In the genomic region with DNA sequence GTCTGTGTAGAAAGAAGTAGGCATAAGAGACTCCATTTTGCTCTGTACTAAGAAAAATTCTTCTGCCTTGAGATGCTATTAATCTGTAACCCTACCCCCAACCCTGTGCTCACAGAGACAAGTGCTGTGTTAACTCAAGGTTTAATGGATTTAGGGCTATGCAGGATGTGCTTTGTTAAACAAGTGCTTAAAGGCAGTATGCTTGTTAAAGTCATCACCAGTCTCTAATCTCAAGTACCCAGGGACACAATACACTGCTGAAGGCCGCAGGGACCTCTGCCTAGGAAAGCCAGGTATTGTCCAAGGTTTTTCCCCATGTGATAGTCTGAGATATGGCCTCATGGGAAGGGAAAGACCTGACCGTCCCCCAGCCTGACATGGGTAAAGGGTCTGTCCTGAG, we compare ENCODE assay signal across 10 cellular contexts. TPM values are rescaled to one million over a fixed set of nuclear protein-coding genes. Genes with fewer than 3 reads are reported as not detected.
DNase-seq lines count a peak whose midpoint lies in the region; FAIRE-seq and TF ChIP-seq lines count a peak whose summit lies in the region.
"Not testable (repeated sequence)": the region's sequence is repeated elsewhere in the genome, so short reads cannot be mapped to it uniquely, and the experiment has no call there.
"Had no signal": no experiment of that assay in that cellular context is flagged by ENCODE, and none has a peak within 500 bp of the region (broad histone marks: within the 10 kb centered on the region; RNA-seq: fewer than 3 reads in every experiment).

No MANE protein-coding gene starts in this region.

- H3K56ac ChIP-seq in H9 (ENCODE audit: insufficient read length, low read depth, low read length); H1 (replicated peaks; ENCODE audit: insufficient read length, low read depth, low read length): not testable (repeated sequence)

- not testable (repeated sequence) for FAIRE-seq in H1 (lab: Jason Lieb, UNC)

- not testable (repeated sequence) for H3K27me3 ChIP-seq in H9 (ENCODE audit: insufficient read depth, low read length); NT2/D1 (ENCODE audit: insufficient read depth, insufficient read length); H1 (replicated peaks in 1 of 4; ENCODE audit: control insufficient read depth in 3 of 4, extremely low read depth in 1 of 4, insufficient read depth in 3 of 4, low read length in 3 of 4)

- H2BK20ac ChIP-seq in H9 (ENCODE audit: low read depth, low read length, poor library complexity, severe bottlenecking); H1 (ENCODE audit: low read length): not testable (repeated sequence)

- not testable (repeated sequence) for H4K5ac ChIP-seq in H9 (ENCODE audit: insufficient read length, low read depth, low read length); H1 (ENCODE audit: insufficient read length, low read depth, low read length)

- H4K20me1 ChIP-seq in H9 (ENCODE audit: control insufficient read depth, insufficient read depth, insufficient read length); H1 (replicated peaks in 1 of 2; ENCODE audit: control insufficient read depth in 1 of 2, insufficient read depth in 2 of 2, low read length in 2 of 2): not testable (repeated sequence)

- H4K8ac ChIP-seq in H9 (replicated peaks; ENCODE audit: insufficient read length, low read depth, low read length); H1 (ENCODE audit: extremely low read depth, insufficient read depth, low read length): not testable (repeated sequence)

- not testable (repeated sequence) for H3K4me1 ChIP-seq in H9 (ENCODE audit: insufficient read depth, low read length); NT2/D1 (ENCODE audit: insufficient read depth, insufficient read length); H1 (replicated peaks in 1 of 4; ENCODE audit: control insufficient read depth in 3 of 4, insufficient read depth in 4 of 4, low read length in 3 of 4)

- H3K36me3 Mint-ChIP-seq in H9 (ENCODE audit: insufficient read depth in 1 of 3, low read depth in 3 of 3) = peaks cover 41 to 58% (median 55%) of the 10 kb centered on the region in 3 experiments
- peaks cover 24% of the 10 kb centered on the region for H3K36me3 Mint-ChIP-seq in mesothelial cell of epicardium
- peaks cover 73% of the 10 kb centered on the region for H3K36me3 Mint-ChIP-seq in neural crest cell (ENCODE audit: low read depth)
- peaks cover 29% of the 10 kb centered on the region for H3K36me3 Mint-ChIP-seq in type B pancreatic cell

- 0 out of 3 replicates have a peak, but pooled peaks of 1 of the 2 experiments have one; percentile 24 for TF ChIP-seq POLR2A in H1 (IDR thresholded peaks at IDR 0.05; ENCODE audit: control extremely low read depth in 1 of 2, low read depth in 2 of 2, low read length in 2 of 2)

- not testable (repeated sequence) for H3K27ac ChIP-seq in H9 (ENCODE audit: insufficient read length, low read depth, low read length); H1 (ENCODE audit: low read depth, low read length)

- H2BK15ac ChIP-seq in H9 (ENCODE audit: low read depth, low read length); H1 (ENCODE audit: low read length): not testable (repeated sequence)

- H3K9me3 Mint-ChIP-seq in H9 (peaks cover 2 to 39% of the 10 kb centered on the region in 2 experiments; a peak in 4 of 5 replicates), neural crest cell (peaks cover 17% of the 10 kb centered on the region)
- H3K9me3 Mint-ChIP-seq in mesothelial cell of epicardium, type B pancreatic cell: not testable (repeated sequence)

- H3K4me2 ChIP-seq in H9 (ENCODE audit: insufficient read depth, insufficient read length, low read length) = peak overlapping the region; percentile 37
- H3K4me2 ChIP-seq in H1 (ENCODE audit: insufficient read depth in 1 of 2, low read depth in 2 of 2, low read length in 2 of 2) = peak overlapping the region; percentile 33 to 63

- DNase-seq in H9 (peak; percentile 27), NCI-H2029 (lab: John Stamatoyannopoulos, UW) (peak; percentile 45), NT2/D1 (ENCODE audit: low read depth, low spot score) (peak; percentile 8), iPS DF 19.7 (ENCODE audit: low read depth, low spot score) (peak; percentile 7)
- DNase-seq in H1 (ENCODE audit: low read depth in 1 of 2, low spot score in 2 of 2); mesothelial cell of epicardium (ENCODE audit: low spot score in 2 of 2, unreplicated experiment in 2 of 2); neural crest cell (ENCODE audit: low read depth, low spot score); type B pancreatic cell (ENCODE audit: extremely low spot score, unreplicated experiment): not testable (repeated sequence)

- H3K23ac ChIP-seq in H9 (ENCODE audit: insufficient read length, low read depth, low read length); H1 (ENCODE audit: insufficient read length): not testable (repeated sequence)

- not testable (repeated sequence) for H3K9me3 ChIP-seq in H9 (ENCODE audit: control insufficient read depth, low read depth, low read length); NT2/D1 (ENCODE audit: insufficient read depth, low read length); H1 (ENCODE audit: insufficient read depth in 2 of 2, low read depth in 1 of 2, low read length in 1 of 2)

- H3K14ac ChIP-seq in H9 (ENCODE audit: insufficient read depth, low read length); H1 (ENCODE audit: insufficient read length): not testable (repeated sequence)

- H3K27me3 Mint-ChIP-seq in H9 (ENCODE audit: low read depth); mesothelial cell of epicardium (ENCODE audit: low read depth); neural crest cell (ENCODE audit: low read depth); type B pancreatic cell: not testable (repeated sequence)

- not testable (repeated sequence) for H4K91ac ChIP-seq in H9 (ENCODE audit: insufficient read length, low read depth, low read length); H1 (replicated peaks; ENCODE audit: insufficient read length, low read length)

- peaks cover 50% of the 10 kb centered on the region for H3K36me3 ChIP-seq in NT2/D1 (ENCODE audit: insufficient read depth, insufficient read length, low read length)
- peaks cover 2 to 30% (median 16%) of the 10 kb centered on the region in 4 experiments; a peak in 5 of 8 replicates for H3K36me3 ChIP-seq in H1 (ENCODE audit: control insufficient read depth in 2 of 4, insufficient read depth in 4 of 4, low read length in 3 of 4)

- not testable (repeated sequence) for H3T11ph ChIP-seq in H9 (ENCODE audit: low read length)

- not testable (repeated sequence) for H2AK5ac ChIP-seq in H9 (ENCODE audit: insufficient read length, low read length); H1 (ENCODE audit: low read depth, low read length)

- not testable (repeated sequence) for H2AFZ ChIP-seq in H9 (ENCODE audit: low read length); H1 (ENCODE audit: low read length)

- CTCF ChIA-PET in H1 (lab: Charles Lee; ENCODE audit: partially characterized antibody) = interaction anchor here (1.4 kb wide), 1 partner anchor 206 kb away, joined by 3 read pairs; no protein-coding TSS in a partner anchor

- H3K79me2 ChIP-seq in H9 (ENCODE audit: insufficient read depth, low read length) (peaks cover 31% of the 10 kb centered on the region; the same call in 1 of the 2 replicates), H1 (ENCODE audit: control insufficient read depth in 1 of 2, insufficient read depth in 2 of 2, low read length in 2 of 2) (peaks cover 20 to 73% of the 10 kb centered on the region in 2 experiments)

- not testable (repeated sequence) for H2BK5ac ChIP-seq in H9 (ENCODE audit: insufficient read length, low read length); H1 (ENCODE audit: low read depth, low read length)

- not testable (repeated sequence) for TF ChIP-seq RAD21 in H1 (IDR thresholded peaks at IDR 0.05 in 1 of 2, conservative IDR thresholded peaks at IDR 0.05 in 1 of 2; ENCODE audit: low read depth in 2 of 2, low read length in 2 of 2)

- H3K4me3 ChIP-seq in NT2/D1 (ENCODE audit: insufficient read length, low read depth) = not testable (repeated sequence)
- H3K4me3 ChIP-seq in H1 (ENCODE audit: extremely low read depth in 1 of 4, insufficient read depth in 2 of 4, low read depth in 3 of 4, low read length in 4 of 4) = 0 out of 8 replicates have a peak overlapping the region, but pooled peaks of 1 of the 4 experiments have one; percentile 15

- H3K4ac ChIP-seq in H9 (ENCODE audit: low read depth, low read length); H1 (replicated peaks; ENCODE audit: insufficient read length, low read depth, low read length): not testable (repeated sequence)

- not testable (repeated sequence) for H3K79me1 ChIP-seq in H9 (ENCODE audit: insufficient read depth, low read depth, low read length, poor library complexity, severe bottlenecking); H1 (ENCODE audit: low read depth, low read length)

- not testable (repeated sequence) for H3K23me2 ChIP-seq in H9 (ENCODE audit: insufficient read length, low read depth, low read length, poor library complexity, severe bottlenecking); H1 (ENCODE audit: low read depth, low read length)

- H3K4me3 Mint-ChIP-seq in H9 (peak overlapping the region in 1 of 2 experiments; percentile 69; a peak in 3 of 5 replicates), neural crest cell (peak overlapping the region; percentile 95), type B pancreatic cell (peak overlapping the region; percentile 22)
- H3K4me3 Mint-ChIP-seq in mesothelial cell of epicardium = not testable (repeated sequence)

- H3K27ac Mint-ChIP-seq in H9 = peak overlapping the region; percentile 52 to 82 (median 55); a peak in 4 of 7 replicates
- peak overlapping the region; percentile 21 for H3K27ac Mint-ChIP-seq in mesothelial cell of epicardium
- H3K27ac Mint-ChIP-seq in neural crest cell (ENCODE audit: unreplicated experiment); type B pancreatic cell: not testable (repeated sequence)

- H3K4me1 Mint-ChIP-seq in H9 (peaks cover 22 to 33% of the 10 kb centered on the region in 2 experiments), mesothelial cell of epicardium (peaks cover 22% of the 10 kb centered on the region), neural crest cell (peaks cover 27% of the 10 kb centered on the region)
- H3K4me1 Mint-ChIP-seq in type B pancreatic cell (ENCODE audit: unreplicated experiment) = not testable (repeated sequence)

- not testable (repeated sequence) for H2BK12ac ChIP-seq in H9 (ENCODE audit: insufficient read length, low read depth, low read length); H1 (ENCODE audit: low read depth, low read length)

- WGBS in H9 (ENCODE audit: extremely low coverage, insufficient read length, low lambda C conversion rate) = no CpG with 5 or more reads among the region's 2 CpGs
- WGBS in H1 (ENCODE audit: extremely low coverage in 1 of 2, insufficient coverage in 1 of 2, insufficient read length in 1 of 2, insufficient replicate concordance in 2 of 2, low coverage in 1 of 2, low lambda C conversion rate in 2 of 2, missing lambda C conversion rate in 1 of 2), 2 experiments = 72% methylated on average over 2 of the region's 2 CpGs; no CpG with 5 or more reads in 1 of the 2 experiments

- not testable (repeated sequence) for H3K9ac ChIP-seq in H9 (ENCODE audit: extremely low read depth, insufficient read length, low read length); NT2/D1 (ENCODE audit: insufficient read length, low read depth); H1 (replicated peaks in 1 of 4; ENCODE audit: extremely low read depth in 1 of 4, low read depth in 3 of 4, low read length in 3 of 4)

- H2BK120ac ChIP-seq in H9 (ENCODE audit: low read depth, low read length, poor library complexity, severe bottlenecking); H1 (replicated peaks; ENCODE audit: low read depth, low read length): not testable (repeated sequence)

- not testable (repeated sequence) for TF ChIP-seq CTCF in H9 (conservative IDR thresholded peaks at IDR 0.05); H1 (IDR thresholded peaks at IDR 0.05; ENCODE audit: control extremely low read depth in 1 of 3, insufficient read depth in 1 of 3, low read depth in 1 of 3, low read length in 3 of 3); mesothelial cell of epicardium (IDR thresholded peaks at IDR 0.05; ENCODE audit: unreplicated experiment); neural crest cell (conservative IDR thresholded peaks at IDR 0.05); type B pancreatic cell (conservative IDR thresholded peaks at IDR 0.05)

- H3K18ac ChIP-seq in H9 (ENCODE audit: insufficient read length, low read depth, low read length); H1 (ENCODE audit: extremely low read depth, low read length): not testable (repeated sequence)

- POLR2A ChIA-PET in H1 (lab: Charles Lee; ENCODE audit: partially characterized antibody) = interaction anchor here (0.6 to 1.3 kb wide), 5 partner anchors 15 to 176 kb away, joined by 3 to 5 read pairs (median 3); no protein-coding TSS in a partner anchor

- TF ChIP-seq EP300 in H1 (IDR thresholded peaks at IDR 0.05; ENCODE audit: borderline replicate concordance in 1 of 2, low read depth in 2 of 2, low read length in 2 of 2) = not testable (repeated sequence)

RNA-seq across cellular contexts. Expression of gene ZNF730, which starts 39.0 kb away (rescaled TPM):
- 19.7 and 21.4 TPM in 2 replicates for total RNA-seq in H9 (2021)
- 24.7 and 29.4 TPM in 2 replicates for total RNA-seq in H1 (2021; fragmentation: NEBNext Ultra II Directional; extraction: Animal tissue kit (Norgen Biotek cat#: 25700))
- 5.2 and 7.0 TPM in 2 replicates for polyA plus RNA-seq in H1 (2011; rRNA removed)
- 10.5 TPM for polyA plus RNA-seq in H1 (2011; cell fraction: cytosol; rRNA removed)
- polyA plus RNA-seq in H1 (2011; cell fraction: nucleus; rRNA removed) = 8.7 TPM
- 5.4 to 11.5 TPM (median 7.0 TPM) in 4 replicates for polyA plus RNA-seq in H1 (2012, experiment 1 of 2)
- polyA plus RNA-seq in H1 (2012, experiment 2 of 2) = 1.2 TPM
- polyA plus RNA-seq in H1 (2013, experiment 1 of 2) = 22.2 TPM
- polyA plus RNA-seq in H1 (2013, experiment 2 of 2) = 19.1 TPM
- 25.6 and 32.7 TPM in 2 replicates for polyA minus RNA-seq in H1 (2011; rRNA and poly(A)+ RNA removed)
- polyA minus RNA-seq in H1 (2011; cell fraction: cytosol; rRNA and poly(A)+ RNA removed) = 22.2 TPM
- polyA minus RNA-seq in H1 (2011; cell fraction: nucleus; rRNA and poly(A)+ RNA removed) = 95.4 TPM
- total RNA-seq in mesothelial cell of epicardium = 7.0 to 9.1 TPM (median 8.5 TPM) in 3 replicates
- 26.2 and 27.7 TPM in 2 replicates for total RNA-seq in neural crest cell
- total RNA-seq in type B pancreatic cell (ENCODE audit: low replicate concordance) = 2.6 and 12.9 TPM in 2 replicates
- total RNA-seq: Calu3; CD4-positive, alpha-beta memory T cell had no signal
- polyA plus RNA-seq: CD4-positive, alpha-beta memory T cell had no signal
